Comparison of ENCODE assay signal across 25 cellular contexts in genomic region chr2:7704296-7704865, GRCh38.
DNase-seq lines count a peak whose midpoint lies in the region; ATAC-seq, FAIRE-seq and TF ChIP-seq lines count a peak whose summit lies in the region.
"Had no signal": no experiment of that assay in that cellular context is flagged by ENCODE, and none has a peak within 500 bp of the region (broad histone marks: within the 10 kb centered on the region; RNA-seq: fewer than 3 reads in every experiment).

No MANE protein-coding gene starts in this region.

- TF ChIP-seq CTCF in BJ (IDR thresholded peaks at IDR 0.05; ENCODE audit: insufficient read depth, low read depth, low read length) (peak; percentile 26; the same call in 1 of the 2 replicates), OCI-LY1 (IDR thresholded peaks at IDR 0.05; ENCODE audit: low read length) (no peak), fibroblast of pulmonary artery (IDR thresholded peaks at IDR 0.05; ENCODE audit: low read length, missing control alignments) (no peak), left ventricle myocardium inferior (IDR thresholded peaks at IDR 0.05; ENCODE audit: borderline replicate concordance) (no peak)

- H3K36me3 ChIP-seq in BJ (ENCODE audit: control insufficient read depth, insufficient read depth, low read length), result no peaks in the 10 kb centered on the region
- H3K36me3 ChIP-seq in OCI-LY1 (ENCODE audit: insufficient read depth, low read length), result no peaks in the 10 kb centered on the region
- H3K36me3 ChIP-seq in left ventricle myocardium inferior, result no peaks in the 10 kb centered on the region
- H3K36me3 ChIP-seq: left lung, ovary, transverse colon had no signal

- peak; percentile 17 for FAIRE-seq in GM12892 (lab: Jason Lieb, UNC)
- no peak for FAIRE-seq in RCC 7860 (lab: Jason Lieb, UNC)
- FAIRE-seq: HepG2 had no signal

- POLR2A ChIA-PET in BJ (lab: Charles Lee), result no interaction called here

- no peaks in the 10 kb centered on the region for H3K9me3 ChIP-seq in OCI-LY1 (ENCODE audit: low read length)
- no peaks in the 10 kb centered on the region for H3K9me3 ChIP-seq in left ventricle myocardium inferior (replicated peaks)
- H3K9me3 ChIP-seq: left lung, ovary, transverse colon had no signal

- TF ChIP-seq POLR2A in GM12892 (IDR thresholded peaks at IDR 0.05; ENCODE audit: low read depth, low read length), result no peak

- H3K4me3 ChIP-seq in BJ (ENCODE audit: low read depth, low read length) (no peak overlapping the region), OCI-LY1 (ENCODE audit: low read depth, low read length, poor library complexity, severe bottlenecking) (no peak overlapping the region), fibroblast of pulmonary artery (replicated peaks; ENCODE audit: low read depth, low read length) (no peak overlapping the region), left ventricle myocardium inferior (no peak overlapping the region)
- H3K4me3 ChIP-seq: left lung, ovary, transverse colon had no signal

- H3K27ac ChIP-seq in OCI-LY1 (ENCODE audit: low read depth, low read length, poor library complexity, severe bottlenecking) (peak overlapping the region; percentile 82), left ventricle myocardium inferior (replicated peaks) (no peak overlapping the region)
- H3K27ac ChIP-seq: C4-2B, left lung, ovary, transverse colon had no signal

- H3K4me1 ChIP-seq in OCI-LY1 (ENCODE audit: insufficient read depth, low read length, severe bottlenecking) (peaks cover 31% of the 10 kb centered on the region), left ventricle myocardium inferior (peaks cover 3% of the 10 kb centered on the region)
- H3K4me1 ChIP-seq: left lung, transverse colon had no signal

- intact Hi-C loops in left ventricle myocardium inferior (cut with micrococcal nuclease), result no loop called here

- H3K27me3 ChIP-seq in BJ (ENCODE audit: control insufficient read depth, insufficient read depth, low read length) (no peaks in the 10 kb centered on the region), OCI-LY1 (ENCODE audit: insufficient read depth, low read length) (no peaks in the 10 kb centered on the region), left ventricle myocardium inferior (ENCODE audit: low read depth) (no peaks in the 10 kb centered on the region)
- H3K27me3 ChIP-seq: left lung, ovary, transverse colon had no signal

- no peak overlapping the region; the same call in 1 of the 2 replicates for H3K9ac ChIP-seq in OCI-LY1 (ENCODE audit: low read length)

- no peak overlapping the region for H2AFZ ChIP-seq in OCI-LY1 (ENCODE audit: low read length)

- H3K9me2 ChIP-seq in OCI-LY1 (ENCODE audit: low read depth, low read length), result no peaks in the 10 kb centered on the region

- no peaks in the 10 kb centered on the region for H3F3A ChIP-seq in OCI-LY1 (ENCODE audit: insufficient read depth, low read length)

- H3K4me2 ChIP-seq in OCI-LY1 (ENCODE audit: low read length), result no peak overlapping the region; the same call in 1 of the 2 replicates

- CTCF ChIA-PET in BJ (lab: Yijun Ruan, JAX), result no interaction called here

- no peaks in the 10 kb centered on the region for H3K79me2 ChIP-seq in OCI-LY1 (ENCODE audit: insufficient read depth, low read length)

- H4K20me1 ChIP-seq in OCI-LY1 (ENCODE audit: insufficient read depth, low read length), result no peaks in the 10 kb centered on the region

- no peak for ATAC-seq in GM19452 (IDR thresholded peaks at IDR 0.05; ENCODE audit: unreplicated experiment)
- ATAC-seq: activated T-cell treated with anti-CD3 and anti-CD28 coated beads, Interleukin-2, amount 50 U/mL, for 72 hours; HCT116; HepG2; left lung; Panc1; stimulated activated effector memory CD8-positive, alpha-beta T cell treated with anti-CD3 and anti-CD28 coated beads, Interleukin-12 subunit alpha, Interleukin-12 subunit beta, amount 100 ng/mL, for 72 hours had no signal

- no peak for DNase-seq in BJ (ENCODE audit: low read depth)
- DNase-seq in GM12892 (ENCODE audit: insufficient read length), result no peak
- DNase-seq in fibroblast of pulmonary artery (ENCODE audit: low read depth), result peak; percentile 3
- no peak for DNase-seq in RCC 7860 (ENCODE audit: low spot score)
- DNase-seq in left ventricle myocardium inferior, result no peak
- DNase-seq: activated CD4-positive, alpha-beta memory T cell treated with anti-CD3 and anti-CD28 coated beads for 36 hours; activated CD4-positive, alpha-beta T cell treated with anti-CD3 and anti-CD28 coated beads for 1 hour; activated naive CD4-positive, alpha-beta T cell treated with Interleukin-2 at 50 U/mL for 16 hours; activated T-cell treated with anti-CD3 and anti-CD28 coated beads, Interleukin-2, amount 50 U/mL, for 72 hours; amniotic stem cell; DND-41; glutamatergic neuron; islet precursor cell; left lung; mesenchymal stem cell; ovary; SIG-M5; transverse colon had no signal
